1 cellular context compared by ENCODE assay signal in genomic region chr1:1065265-1065939, GRCh38.
TF ChIP-seq lines count a peak whose summit lies in the region.

No MANE protein-coding gene starts in this region.

TF ChIP-seq in HepG2, 621 proteins besides CTCF, POLR2A, EP300 and RAD21 (continued from another document and continues in another):
- TF ChIP-seq, protein P1, sequence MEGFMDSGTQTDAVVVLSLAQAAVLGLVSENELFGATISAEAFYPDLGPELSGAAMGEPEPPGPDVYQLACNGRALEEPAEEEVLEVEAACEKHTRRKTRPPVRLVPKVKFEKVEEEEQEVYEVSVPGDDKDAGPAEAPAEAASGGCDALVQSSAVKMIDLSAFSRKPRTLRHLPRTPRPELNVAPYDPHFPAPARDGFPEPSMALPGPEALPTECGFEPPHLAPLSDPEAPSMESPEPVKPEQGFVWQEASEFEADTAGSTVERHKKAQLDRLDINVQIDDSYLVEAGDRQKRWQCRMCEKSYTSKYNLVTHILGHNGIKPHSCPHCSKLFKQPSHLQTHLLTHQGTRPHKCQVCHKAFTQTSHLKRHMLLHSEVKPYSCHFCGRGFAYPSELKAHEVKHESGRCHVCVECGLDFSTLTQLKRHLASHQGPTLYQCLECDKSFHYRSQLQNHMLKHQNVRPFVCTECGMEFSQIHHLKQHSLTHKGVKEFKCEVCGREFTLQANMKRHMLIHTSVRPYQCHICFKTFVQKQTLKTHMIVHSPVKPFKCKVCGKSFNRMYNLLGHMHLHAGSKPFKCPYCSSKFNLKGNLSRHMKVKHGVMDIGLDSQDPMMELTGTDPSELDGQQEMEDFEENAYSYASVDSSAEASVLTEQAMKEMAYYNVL (CRISPR knock-in tag; IDR thresholded peaks at IDR 0.05; ENCODE audit: borderline replicate concordance) = no peak
- TF ChIP-seq THAP7 (CRISPR knock-in tag; IDR thresholded peaks at IDR 0.05) = no peak
- peak; percentile 25; the same call in 1 of the 2 replicates for TF ChIP-seq GABPB1 (CRISPR knock-in tag; IDR thresholded peaks at IDR 0.05)
- TF ChIP-seq, protein P2, sequence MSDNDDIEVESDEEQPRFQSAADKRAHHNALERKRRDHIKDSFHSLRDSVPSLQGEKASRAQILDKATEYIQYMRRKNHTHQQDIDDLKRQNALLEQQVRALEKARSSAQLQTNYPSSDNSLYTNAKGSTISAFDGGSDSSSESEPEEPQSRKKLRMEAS (IDR thresholded peaks at IDR 0.05) = peak; percentile 48; the same call in 1 of the 2 replicates
- no peak for TF ChIP-seq ZNF414 (CRISPR knock-in tag; IDR thresholded peaks at IDR 0.05)
- TF ChIP-seq ZFP82 (CRISPR knock-in tag; IDR thresholded peaks at IDR 0.05; ENCODE audit: borderline replicate concordance) = 0 out of 2 replicates have a peak, but pooled peaks have one; percentile 17
- TF ChIP-seq, protein P3, sequence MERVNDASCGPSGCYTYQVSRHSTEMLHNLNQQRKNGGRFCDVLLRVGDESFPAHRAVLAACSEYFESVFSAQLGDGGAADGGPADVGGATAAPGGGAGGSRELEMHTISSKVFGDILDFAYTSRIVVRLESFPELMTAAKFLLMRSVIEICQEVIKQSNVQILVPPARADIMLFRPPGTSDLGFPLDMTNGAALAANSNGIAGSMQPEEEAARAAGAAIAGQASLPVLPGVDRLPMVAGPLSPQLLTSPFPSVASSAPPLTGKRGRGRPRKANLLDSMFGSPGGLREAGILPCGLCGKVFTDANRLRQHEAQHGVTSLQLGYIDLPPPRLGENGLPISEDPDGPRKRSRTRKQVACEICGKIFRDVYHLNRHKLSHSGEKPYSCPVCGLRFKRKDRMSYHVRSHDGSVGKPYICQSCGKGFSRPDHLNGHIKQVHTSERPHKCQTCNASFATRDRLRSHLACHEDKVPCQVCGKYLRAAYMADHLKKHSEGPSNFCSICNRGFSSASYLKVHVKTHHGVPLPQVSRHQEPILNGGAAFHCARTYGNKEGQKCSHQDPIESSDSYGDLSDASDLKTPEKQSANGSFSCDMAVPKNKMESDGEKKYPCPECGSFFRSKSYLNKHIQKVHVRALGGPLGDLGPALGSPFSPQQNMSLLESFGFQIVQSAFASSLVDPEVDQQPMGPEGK (CRISPR knock-in tag; IDR thresholded peaks at IDR 0.05) = peak; percentile 54; the same call in 1 of the 2 replicates
- TF ChIP-seq ZNF10 (CRISPR knock-in tag; IDR thresholded peaks at IDR 0.05; ENCODE audit: borderline replicate concordance, low read depth) = no peak
- TF ChIP-seq, protein P4, sequence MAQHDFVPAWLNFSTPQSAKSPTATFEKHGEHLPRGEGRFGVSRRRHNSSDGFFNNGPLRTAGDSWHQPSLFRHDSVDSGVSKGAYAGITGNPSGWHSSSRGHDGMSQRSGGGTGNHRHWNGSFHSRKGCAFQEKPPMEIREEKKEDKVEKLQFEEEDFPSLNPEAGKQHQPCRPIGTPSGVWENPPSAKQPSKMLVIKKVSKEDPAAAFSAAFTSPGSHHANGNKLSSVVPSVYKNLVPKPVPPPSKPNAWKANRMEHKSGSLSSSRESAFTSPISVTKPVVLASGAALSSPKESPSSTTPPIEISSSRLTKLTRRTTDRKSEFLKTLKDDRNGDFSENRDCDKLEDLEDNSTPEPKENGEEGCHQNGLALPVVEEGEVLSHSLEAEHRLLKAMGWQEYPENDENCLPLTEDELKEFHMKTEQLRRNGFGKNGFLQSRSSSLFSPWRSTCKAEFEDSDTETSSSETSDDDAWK (CRISPR knock-in tag; IDR thresholded peaks at IDR 0.05) = no peak
- no peak for TF ChIP-seq ZNF790 (CRISPR knock-in tag; IDR thresholded peaks at IDR 0.05; ENCODE audit: borderline replicate concordance)
- no peak for TF ChIP-seq ZNF251 (CRISPR knock-in tag; IDR thresholded peaks at IDR 0.05)
- TF ChIP-seq ELF4 (CRISPR knock-in tag; IDR thresholded peaks at IDR 0.05; ENCODE audit: borderline replicate concordance) = no peak
- no peak for TF ChIP-seq ATAD3A (CRISPR knock-in tag; IDR thresholded peaks at IDR 0.05)
- 0 out of 2 replicates have a peak, but pooled peaks have one; percentile 17 for TF ChIP-seq NR2F6 (IDR thresholded peaks at IDR 0.05)
- peak; percentile 68 for TF ChIP-seq NR2F6 (CRISPR knock-in tag; IDR thresholded peaks at IDR 0.05)
- no peak for TF ChIP-seq CENPX (CRISPR knock-in tag; IDR thresholded peaks at IDR 0.05)
- no peak for TF ChIP-seq REL (CRISPR knock-in tag; conservative IDR thresholded peaks at IDR 0.05)
- TF ChIP-seq, protein P5, sequence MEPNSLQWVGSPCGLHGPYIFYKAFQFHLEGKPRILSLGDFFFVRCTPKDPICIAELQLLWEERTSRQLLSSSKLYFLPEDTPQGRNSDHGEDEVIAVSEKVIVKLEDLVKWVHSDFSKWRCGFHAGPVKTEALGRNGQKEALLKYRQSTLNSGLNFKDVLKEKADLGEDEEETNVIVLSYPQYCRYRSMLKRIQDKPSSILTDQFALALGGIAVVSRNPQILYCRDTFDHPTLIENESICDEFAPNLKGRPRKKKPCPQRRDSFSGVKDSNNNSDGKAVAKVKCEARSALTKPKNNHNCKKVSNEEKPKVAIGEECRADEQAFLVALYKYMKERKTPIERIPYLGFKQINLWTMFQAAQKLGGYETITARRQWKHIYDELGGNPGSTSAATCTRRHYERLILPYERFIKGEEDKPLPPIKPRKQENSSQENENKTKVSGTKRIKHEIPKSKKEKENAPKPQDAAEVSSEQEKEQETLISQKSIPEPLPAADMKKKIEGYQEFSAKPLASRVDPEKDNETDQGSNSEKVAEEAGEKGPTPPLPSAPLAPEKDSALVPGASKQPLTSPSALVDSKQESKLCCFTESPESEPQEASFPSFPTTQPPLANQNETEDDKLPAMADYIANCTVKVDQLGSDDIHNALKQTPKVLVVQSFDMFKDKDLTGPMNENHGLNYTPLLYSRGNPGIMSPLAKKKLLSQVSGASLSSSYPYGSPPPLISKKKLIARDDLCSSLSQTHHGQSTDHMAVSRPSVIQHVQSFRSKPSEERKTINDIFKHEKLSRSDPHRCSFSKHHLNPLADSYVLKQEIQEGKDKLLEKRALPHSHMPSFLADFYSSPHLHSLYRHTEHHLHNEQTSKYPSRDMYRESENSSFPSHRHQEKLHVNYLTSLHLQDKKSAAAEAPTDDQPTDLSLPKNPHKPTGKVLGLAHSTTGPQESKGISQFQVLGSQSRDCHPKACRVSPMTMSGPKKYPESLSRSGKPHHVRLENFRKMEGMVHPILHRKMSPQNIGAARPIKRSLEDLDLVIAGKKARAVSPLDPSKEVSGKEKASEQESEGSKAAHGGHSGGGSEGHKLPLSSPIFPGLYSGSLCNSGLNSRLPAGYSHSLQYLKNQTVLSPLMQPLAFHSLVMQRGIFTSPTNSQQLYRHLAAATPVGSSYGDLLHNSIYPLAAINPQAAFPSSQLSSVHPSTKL (CRISPR knock-in tag; IDR thresholded peaks at IDR 0.05) = peak; percentile 24; the same call in 1 of the 2 replicates
- no peak for TF ChIP-seq ZNF629 (CRISPR knock-in tag; conservative IDR thresholded peaks at IDR 0.05)
- TF ChIP-seq SNRNP70 (IDR thresholded peaks at IDR 0.05; ENCODE audit: low read depth, low read length) = no peak
- TF ChIP-seq, protein P6, sequence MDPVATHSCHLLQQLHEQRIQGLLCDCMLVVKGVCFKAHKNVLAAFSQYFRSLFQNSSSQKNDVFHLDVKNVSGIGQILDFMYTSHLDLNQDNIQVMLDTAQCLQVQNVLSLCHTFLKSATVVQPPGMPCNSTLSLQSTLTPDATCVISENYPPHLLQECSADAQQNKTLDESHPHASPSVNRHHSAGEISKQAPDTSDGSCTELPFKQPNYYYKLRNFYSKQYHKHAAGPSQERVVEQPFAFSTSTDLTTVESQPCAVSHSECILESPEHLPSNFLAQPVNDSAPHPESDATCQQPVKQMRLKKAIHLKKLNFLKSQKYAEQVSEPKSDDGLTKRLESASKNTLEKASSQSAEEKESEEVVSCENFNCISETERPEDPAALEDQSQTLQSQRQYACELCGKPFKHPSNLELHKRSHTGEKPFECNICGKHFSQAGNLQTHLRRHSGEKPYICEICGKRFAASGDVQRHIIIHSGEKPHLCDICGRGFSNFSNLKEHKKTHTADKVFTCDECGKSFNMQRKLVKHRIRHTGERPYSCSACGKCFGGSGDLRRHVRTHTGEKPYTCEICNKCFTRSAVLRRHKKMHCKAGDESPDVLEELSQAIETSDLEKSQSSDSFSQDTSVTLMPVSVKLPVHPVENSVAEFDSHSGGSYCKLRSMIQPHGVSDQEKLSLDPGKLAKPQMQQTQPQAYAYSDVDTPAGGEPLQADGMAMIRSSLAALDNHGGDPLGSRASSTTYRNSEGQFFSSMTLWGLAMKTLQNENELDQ (CRISPR knock-in tag; IDR thresholded peaks at IDR 0.05; ENCODE audit: borderline replicate concordance) = no peak
- 0 out of 2 replicates have a peak, but pooled peaks have one; percentile 40 for TF ChIP-seq KDM1A (CRISPR knock-in tag; IDR thresholded peaks at IDR 0.05)
- TF ChIP-seq NCOA5 (CRISPR knock-in tag; IDR thresholded peaks at IDR 0.05) = no peak
- TF ChIP-seq YEATS2 (CRISPR knock-in tag; IDR thresholded peaks at IDR 0.05; ENCODE audit: borderline replicate concordance) = no peak
- TF ChIP-seq ZFP36L1 (CRISPR knock-in tag; IDR thresholded peaks at IDR 0.05) = no peak
- no peak for TF ChIP-seq GATA4 (IDR thresholded peaks at IDR 0.05; ENCODE audit: borderline replicate concordance, low read depth)
- no peak for TF ChIP-seq ZNF333 (CRISPR knock-in tag; IDR thresholded peaks at IDR 0.05; ENCODE audit: borderline replicate concordance)
- no peak for TF ChIP-seq ZNF383 (CRISPR knock-in tag; IDR thresholded peaks at IDR 0.05; ENCODE audit: borderline replicate concordance)
- no peak for TF ChIP-seq TBP (CRISPR knock-in tag; IDR thresholded peaks at IDR 0.05)
- no peak for TF ChIP-seq NCOA2 (CRISPR knock-in tag; IDR thresholded peaks at IDR 0.05)
- TF ChIP-seq EED (CRISPR knock-in tag; IDR thresholded peaks at IDR 0.05) = no peak
- no peak for TF ChIP-seq ETS1 (CRISPR knock-in tag; IDR thresholded peaks at IDR 0.05)
- TF ChIP-seq ZNF225 (CRISPR knock-in tag; IDR thresholded peaks at IDR 0.05) = no peak
- TF ChIP-seq RFXANK (CRISPR knock-in tag; IDR thresholded peaks at IDR 0.05) = no peak
- no peak for TF ChIP-seq SSRP1 (CRISPR knock-in tag; IDR thresholded peaks at IDR 0.05)
- TF ChIP-seq ATF7-NPFF (CRISPR knock-in tag; IDR thresholded peaks at IDR 0.05; ENCODE audit: low read depth) = no peak
- TF ChIP-seq ZBTB39 (CRISPR knock-in tag; IDR thresholded peaks at IDR 0.05) = no peak
- peak; percentile 48; the same call in 1 of the 2 replicates for TF ChIP-seq NCOR1 (IDR thresholded peaks at IDR 0.05; ENCODE audit: borderline replicate concordance, low read length)
- TF ChIP-seq KLF9 (CRISPR knock-in tag; IDR thresholded peaks at IDR 0.05; ENCODE audit: low read depth) = no peak
- no peak for TF ChIP-seq IRF9 (CRISPR knock-in tag; IDR thresholded peaks at IDR 0.05; ENCODE audit: borderline replicate concordance)
- no peak for TF ChIP-seq ZNF670 (CRISPR knock-in tag; IDR thresholded peaks at IDR 0.05; ENCODE audit: borderline replicate concordance)
- TF ChIP-seq ZNF337 (CRISPR knock-in tag; IDR thresholded peaks at IDR 0.05; ENCODE audit: borderline replicate concordance, low read depth) = no peak
- TF ChIP-seq MED8 (CRISPR knock-in tag; IDR thresholded peaks at IDR 0.05; ENCODE audit: insufficient replicate concordance) = no peak
- no peak for TF ChIP-seq MAF1 (CRISPR knock-in tag; IDR thresholded peaks at IDR 0.05; ENCODE audit: borderline replicate concordance)
- TF ChIP-seq POLR2G (IDR thresholded peaks at IDR 0.05; ENCODE audit: low read depth, low read length) = peak; percentile 62
- peak; percentile 17; the same call in 1 of the 2 replicates for TF ChIP-seq FOSL2 (CRISPR knock-in tag; IDR thresholded peaks at IDR 0.05)
- TF ChIP-seq, protein P7, sequence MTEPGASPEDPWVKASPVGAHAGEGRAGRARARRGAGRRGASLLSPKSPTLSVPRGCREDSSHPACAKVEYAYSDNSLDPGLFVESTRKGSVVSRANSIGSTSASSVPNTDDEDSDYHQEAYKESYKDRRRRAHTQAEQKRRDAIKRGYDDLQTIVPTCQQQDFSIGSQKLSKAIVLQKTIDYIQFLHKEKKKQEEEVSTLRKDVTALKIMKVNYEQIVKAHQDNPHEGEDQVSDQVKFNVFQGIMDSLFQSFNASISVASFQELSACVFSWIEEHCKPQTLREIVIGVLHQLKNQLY (CRISPR knock-in tag; IDR thresholded peaks at IDR 0.05) = no peak
